ENCODE assay signal across 24 cellular contexts in genomic region chr11:128807909-128808308, GRCh38. TPM values are rescaled to one million over a fixed set of nuclear protein-coding genes. Genes with fewer than 3 reads are reported as not detected.
"Had no signal": no experiment of that assay in that cellular context is flagged by ENCODE, and none has a peak within 500 bp of the region (broad histone marks: within the 10 kb centered on the region; RNA-seq: fewer than 3 reads in every experiment).

No MANE protein-coding gene starts in this region.

- DNase-seq: activated CD4-positive, alpha-beta T cell treated with anti-CD3 and anti-CD28 coated beads, Interleukin-2, amount 50 U/mL, for 48 hours; activated naive CD4-positive, alpha-beta T cell treated with Interleukin-2 at 50 U/mL for 16 hours; anterior cingulate cortex; body of pancreas; cortex of kidney; endodermal cell; esophagus squamous epithelium; gastrocnemius medialis; hypothalamus; left colon; mesenchymal stem cell; occipital lobe; posterior cingulate gyrus; sigmoid colon; stimulated activated CD4-positive, alpha-beta T cell treated with anti-CD3 and anti-CD28 coated beads, Interleukin-15, amount 100 ng/mL, for 24 hours; T-helper 1 cell; T-helper 9 cell; tibial artery had no signal

- H3K27ac ChIP-seq: body of pancreas, cardiac muscle cell, esophagus squamous epithelium, gastrocnemius medialis, sigmoid colon, tibial artery had no signal

- H3K27me3 ChIP-seq: body of pancreas, esophagus squamous epithelium, gastrocnemius medialis, sigmoid colon, tibial artery had no signal

- H3K9me3 ChIP-seq: body of pancreas, esophagus squamous epithelium, gastrocnemius medialis, sigmoid colon, tibial artery had no signal

- H3K27ac Mint-ChIP-seq: endodermal cell; stimulated activated naive CD8-positive, alpha-beta T cell treated with anti-CD3 and anti-CD28 coated beads, Interleukin-15, Interleukin-2, amounts not matched to agents 100 ng/mL and 50 ng/mL, for 24 hours had no signal

- H3K27me3 Mint-ChIP-seq: stimulated activated naive CD8-positive, alpha-beta T cell treated with anti-CD3 and anti-CD28 coated beads, Interleukin-15, Interleukin-2, amounts not matched to agents 100 ng/mL and 50 ng/mL, for 24 hours had no signal

- FAIRE-seq: islet of Langerhans, urothelium cell line had no signal

- H3K4me1 ChIP-seq: body of pancreas, gastrocnemius medialis, sigmoid colon, tibial artery had no signal

- ATAC-seq: body of pancreas, gastrocnemius medialis, left colon had no signal

- H3K4me1 Mint-ChIP-seq: endodermal cell had no signal

- H3K9me3 Mint-ChIP-seq: endodermal cell; stimulated activated naive CD8-positive, alpha-beta T cell treated with anti-CD3 and anti-CD28 coated beads, Interleukin-15, Interleukin-2, amounts not matched to agents 100 ng/mL and 50 ng/mL, for 24 hours had no signal

- H3K36me3 ChIP-seq: cardiac muscle cell had no signal

- H3K4me3 ChIP-seq: body of pancreas, cardiac muscle cell, esophagus squamous epithelium, gastrocnemius medialis, sigmoid colon, smooth muscle cell, tibial artery had no signal

- H3K4me2 ChIP-seq: smooth muscle cell had no signal

- H3K4me3 Mint-ChIP-seq: endodermal cell; stimulated activated naive CD8-positive, alpha-beta T cell treated with anti-CD3 and anti-CD28 coated beads, Interleukin-15, Interleukin-2, amounts not matched to agents 100 ng/mL and 50 ng/mL, for 24 hours had no signal

RNA-seq across cellular contexts. Expression of gene KCNJ1, which starts 59.2 kb away (rescaled TPM):
- total RNA-seq: body of pancreas, cardiac muscle cell, cerebellum, endodermal cell, left colon, occipital lobe had no signal
- polyA plus RNA-seq: cardiac muscle cell, sigmoid colon, smooth muscle cell had no signal
